Comparison of ENCODE assay signal across 13 cellular contexts in the genomic region with DNA sequence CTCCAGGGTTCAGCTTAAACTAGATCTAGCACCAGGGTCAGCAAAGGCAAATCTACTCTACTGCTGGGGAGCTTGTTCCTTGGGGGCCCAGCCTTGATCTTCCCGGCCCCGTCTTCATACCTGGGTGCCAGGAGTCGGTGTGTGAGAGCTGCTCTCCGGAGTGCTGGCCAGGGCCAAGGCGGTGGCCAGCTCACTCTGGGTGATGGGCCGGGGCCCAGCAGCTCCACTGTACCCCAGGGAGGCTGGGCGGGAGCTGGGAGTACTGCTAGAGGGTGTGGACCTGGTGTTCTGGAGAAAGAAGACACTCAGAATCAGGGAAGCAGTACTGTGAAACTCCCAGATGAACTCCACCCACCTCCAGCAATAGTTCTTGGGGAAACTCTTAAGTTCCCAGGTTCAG. TPM values are rescaled to one million over a fixed set of nuclear protein-coding genes. Genes with fewer than 3 reads are reported as not detected.
DNase-seq lines count a peak whose midpoint lies in the region; ATAC-seq and TF ChIP-seq lines count a peak whose summit lies in the region.
"Had no signal": no experiment of that assay in that cellular context is flagged by ENCODE, and none has a peak within 500 bp of the region (broad histone marks: within the 10 kb centered on the region; RNA-seq: fewer than 3 reads in every experiment).

No MANE protein-coding gene starts in this region.

- H3K9me3 ChIP-seq in vagina: no peaks in the 10 kb centered on the region
- H3K9me3 ChIP-seq in CD8-positive, alpha-beta memory T cell (ENCODE audit: low read length): no peaks in the 10 kb centered on the region
- H3K9me3 ChIP-seq: BLaER1, HAP-1 had no signal

- ATAC-seq in stimulated activated naive CD8-positive, alpha-beta T cell treated with anti-CD3 and anti-CD28 coated beads, Interleukin-15, amount 100 ng/mL, for 72 hours: no peak
- no peak for ATAC-seq in stimulated activated naive CD8-positive, alpha-beta T cell treated with anti-CD3 and anti-CD28 coated beads, Interleukin-15, Interleukin-2, amounts not matched to agents 100 U/mL and 50 U/mL, for 24 hours

- no peak overlapping the region for H3K27ac ChIP-seq in vagina
- no peak overlapping the region for H3K27ac ChIP-seq in CD8-positive, alpha-beta memory T cell (ENCODE audit: low read depth, low read length)
- H3K27ac ChIP-seq: BLaER1, HL-60 had no signal

- H3K27ac Mint-ChIP-seq in stimulated activated naive CD8-positive, alpha-beta T cell treated with anti-CD3 and anti-CD28 coated beads, Interleukin-15, amount 100 ng/mL, for 72 hours: peak overlapping the region; percentile 71 to 72
- H3K27ac Mint-ChIP-seq in endothelial cell (ENCODE audit: unreplicated experiment): no peak overlapping the region
- no peak overlapping the region for H3K27ac Mint-ChIP-seq in CD8-positive, alpha-beta memory T cell

- H3K27me3 Mint-ChIP-seq in stimulated activated naive CD8-positive, alpha-beta T cell treated with anti-CD3 and anti-CD28 coated beads, Interleukin-15, amount 100 ng/mL, for 72 hours: no peaks in the 10 kb centered on the region
- H3K27me3 Mint-ChIP-seq in endothelial cell (ENCODE audit: unreplicated experiment): peaks cover 2% of the 10 kb centered on the region
- H3K27me3 Mint-ChIP-seq in CD8-positive, alpha-beta memory T cell: no peaks in the 10 kb centered on the region
- H3K27me3 Mint-ChIP-seq: CD4-positive, alpha-beta memory T cell had no signal

- H3K4me3 ChIP-seq in vagina: no peak overlapping the region
- H3K4me3 ChIP-seq in CD8-positive, alpha-beta memory T cell (ENCODE audit: low read length): no peak overlapping the region
- H3K4me3 ChIP-seq: BLaER1, HAP-1 had no signal

- POLR2A ChIA-PET in CD8-positive, alpha-beta memory T cell (lab: Charles Lee): no interaction called here

- no peak for DNase-seq in stimulated activated naive CD8-positive, alpha-beta T cell treated with anti-CD3 and anti-CD28 coated beads, Interleukin-15, amount 100 ng/mL, for 72 hours
- DNase-seq in stimulated activated naive CD8-positive, alpha-beta T cell treated with anti-CD3 and anti-CD28 coated beads, Interleukin-15, Interleukin-2, amounts not matched to agents 100 U/mL and 50 U/mL, for 24 hours: no peak
- no peak for DNase-seq in endothelial cell (ENCODE audit: low spot score)
- DNase-seq in posterior vena cava (ENCODE audit: low spot score): peak; percentile 32
- no peak for DNase-seq in vagina (ENCODE audit: extremely low spot score in 2 of 2)
- no peak for DNase-seq in NCI-H1694 treated with DMSO at 0.1 percent for 48 hours (lab: John Stamatoyannopoulos, UW)
- DNase-seq in CD8-positive, alpha-beta memory T cell: no peak
- DNase-seq: 8988T; CD4-positive, alpha-beta memory T cell had no signal

- peaks cover 0 to 86% of the 10 kb centered on the region in 2 donors for H3K36me3 ChIP-seq in vagina
- H3K36me3 ChIP-seq in CD8-positive, alpha-beta memory T cell (ENCODE audit: insufficient read depth, low read length): peaks cover 56% of the 10 kb centered on the region

- no peak for TF ChIP-seq POLR2A in vagina (IDR thresholded peaks at IDR 0.05)

- TF ChIP-seq CTCF in endothelial cell (IDR thresholded peaks at IDR 0.05; ENCODE audit: unreplicated experiment) (no peak), vagina (IDR thresholded peaks at IDR 0.05) (no peak)

- H3K36me3 Mint-ChIP-seq in endothelial cell (ENCODE audit: low read depth, unreplicated experiment): peaks cover 48% of the 10 kb centered on the region
- peaks cover 27 to 95% (median 39%) of the 10 kb centered on the region in 3 donors for H3K36me3 Mint-ChIP-seq in CD8-positive, alpha-beta memory T cell

- H3K4me1 ChIP-seq in vagina: no peaks in the 10 kb centered on the region
- no peaks in the 10 kb centered on the region for H3K4me1 ChIP-seq in CD8-positive, alpha-beta memory T cell (ENCODE audit: insufficient read depth, low read length)

- H3K4me3 Mint-ChIP-seq in stimulated activated naive CD8-positive, alpha-beta T cell treated with anti-CD3 and anti-CD28 coated beads, Interleukin-15, amount 100 ng/mL, for 72 hours: no peak overlapping the region
- H3K4me3 Mint-ChIP-seq in endothelial cell (ENCODE audit: unreplicated experiment): peak overlapping the region; percentile 24
- no peak overlapping the region for H3K4me3 Mint-ChIP-seq in CD8-positive, alpha-beta memory T cell
- H3K4me3 Mint-ChIP-seq: CD14-positive monocyte; CD4-positive, alpha-beta memory T cell had no signal

- intact Hi-C loops in posterior vena cava (cut with DNase I) (no loop called here), vagina (cut with DNase I) (no loop called here)

- H3K9me3 Mint-ChIP-seq in stimulated activated naive CD8-positive, alpha-beta T cell treated with anti-CD3 and anti-CD28 coated beads, Interleukin-15, amount 100 ng/mL, for 72 hours: no peaks in the 10 kb centered on the region
- H3K9me3 Mint-ChIP-seq in endothelial cell (ENCODE audit: unreplicated experiment): no peaks in the 10 kb centered on the region
- H3K9me3 Mint-ChIP-seq in CD8-positive, alpha-beta memory T cell: no peaks in the 10 kb centered on the region
- H3K9me3 Mint-ChIP-seq: CD14-positive monocyte had no signal

- peaks cover 13% of the 10 kb centered on the region for H3K4me1 Mint-ChIP-seq in stimulated activated naive CD8-positive, alpha-beta T cell treated with anti-CD3 and anti-CD28 coated beads, Interleukin-15, amount 100 ng/mL, for 72 hours
- peaks cover 41% of the 10 kb centered on the region for H3K4me1 Mint-ChIP-seq in endothelial cell (ENCODE audit: unreplicated experiment)
- peaks cover 5 to 15% (median 10%) of the 10 kb centered on the region in 3 donors for H3K4me1 Mint-ChIP-seq in CD8-positive, alpha-beta memory T cell
- H3K4me1 Mint-ChIP-seq: CD14-positive monocyte had no signal

- H3K27me3 ChIP-seq in vagina: no peaks in the 10 kb centered on the region
- H3K27me3 ChIP-seq in CD8-positive, alpha-beta memory T cell (ENCODE audit: insufficient read depth, low read length, poor library complexity, severe bottlenecking): no peaks in the 10 kb centered on the region
- H3K27me3 ChIP-seq: BLaER1 had no signal

- CTCF ChIA-PET in CD8-positive, alpha-beta memory T cell (lab: Charles Lee): interaction anchor here (1.2 to 4.1 kb wide), 3 partner anchors 10 to 70 kb away, joined by 3 to 16 read pairs (median 6); no protein-coding TSS in a partner anchor

RNA-seq across cellular contexts. Expression of gene UBL7, which starts 11.9 kb away (rescaled TPM):
- total RNA-seq in endothelial cell (ENCODE audit: unreplicated experiment) (79.9 TPM), posterior vena cava (10 to 100 TPM; 24.8 to 25.9 TPM), vagina (39.8 TPM)
- total RNA-seq in CD8-positive, alpha-beta memory T cell: 10 to 100 TPM; 64.9 to 67.7 TPM
- polyA plus RNA-seq in CD8-positive, alpha-beta memory T cell: 101 TPM

RNA-seq across cellular contexts. Expression of gene SEMA7A, which starts 15.3 kb away (rescaled TPM):
- 41.4 TPM for total RNA-seq in endothelial cell (ENCODE audit: unreplicated experiment)
- 1 to 10 TPM; 1.2 to 2.0 TPM for total RNA-seq in posterior vena cava
- total RNA-seq in vagina: 3.9 TPM
- total RNA-seq in CD8-positive, alpha-beta memory T cell: 10 to 100 TPM; 71.2 to 72.5 TPM
- polyA plus RNA-seq in CD8-positive, alpha-beta memory T cell: 1.9 TPM

Comparison
In these comparisons a context has a peak if more than half of its experiments do, and no peak if none do; other contexts are left out.
1. H3K27ac Mint-ChIP-seq: peak in stimulated activated naive CD8-positive, alpha-beta T cell treated with anti-CD3 and anti-CD28 coated beads, Interleukin-15, amount 100 ng/mL, for 72 hours (2 of 2); none in endothelial cell (single experiment) and CD8-positive, alpha-beta memory T cell (0 of 8).